In the genomic region with DNA sequence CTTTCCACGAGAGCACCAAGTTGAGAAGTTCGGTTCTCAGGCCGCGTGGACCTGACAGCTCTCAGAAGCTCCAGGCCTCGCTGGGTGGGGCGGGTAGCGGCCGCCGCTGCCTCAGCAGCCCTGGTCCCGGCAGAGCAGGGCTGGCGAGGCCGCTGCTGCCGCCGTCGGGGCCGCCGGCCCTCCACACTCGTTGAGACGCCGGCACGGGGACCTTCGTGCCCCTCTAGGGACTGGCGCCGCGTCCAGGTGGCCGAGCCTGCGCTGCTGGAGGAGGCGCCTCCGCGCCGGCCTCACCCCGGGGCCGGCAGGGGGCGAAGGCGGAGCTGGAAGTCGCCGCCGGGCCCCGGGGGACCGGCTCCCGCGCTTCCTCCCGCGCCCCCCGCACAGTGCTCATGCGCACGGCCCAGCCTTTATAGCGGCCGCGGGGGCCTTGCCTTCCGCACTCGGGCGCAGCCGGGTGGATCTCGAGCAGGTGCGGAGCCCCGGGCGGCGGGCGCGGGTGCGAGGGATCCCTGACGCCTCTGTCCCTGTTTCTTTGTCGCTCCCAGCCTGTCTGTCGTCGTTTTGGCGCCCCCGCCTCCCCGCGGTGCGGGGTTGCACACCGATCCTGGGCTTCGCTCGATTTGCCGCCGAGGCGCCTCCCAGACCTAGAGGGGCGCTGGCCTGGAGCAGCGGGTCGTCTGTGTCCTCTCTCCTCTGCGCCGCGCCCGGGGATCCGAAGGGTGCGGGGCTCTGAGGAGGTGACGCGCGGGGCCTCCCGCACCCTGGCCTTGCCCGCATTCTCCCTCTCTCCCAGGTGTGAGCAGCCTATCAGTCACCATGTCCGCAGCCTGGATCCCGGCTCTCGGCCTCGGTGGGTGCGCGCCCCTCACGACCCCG, we compare ENCODE assay signal across 8 cellular contexts. TPM values are rescaled to one million over a fixed set of nuclear protein-coding genes. Genes with fewer than 3 reads are reported as not detected.
DNase-seq lines count a peak whose midpoint lies in the region; ATAC-seq and TF ChIP-seq lines count a peak whose summit lies in the region.

A gene (plus strand): TSS at position 440 of the 879 bp plus-strand sequence. CDS start 380 bp downstream, at position 820.

- no peaks in the 10 kb centered on the region for H3K36me3 ChIP-seq in naive thymus-derived CD4-positive, alpha-beta T cell (ENCODE audit: control insufficient read depth in 2 of 3, insufficient read depth in 3 of 3, low read length in 3 of 3)
- no peaks in the 10 kb centered on the region for H3K36me3 ChIP-seq in vagina

- no peak within 1 kb of the TSS for H3K27ac ChIP-seq in naive thymus-derived CD4-positive, alpha-beta T cell (ENCODE audit: low read depth, low read length)
- H3K27ac ChIP-seq in vagina, result peak within 1 kb of the TSS; percentile 64

- intact Hi-C loops in naive thymus-derived CD4-positive, alpha-beta T cell (cut with micrococcal nuclease), result loop anchor here in 1 of 2 donors (10.0 kb wide), 1 partner anchor 210 kb away; no protein-coding TSS in a partner anchor
- intact Hi-C loops in vagina (cut with DNase I), result no loop called here

- TF ChIP-seq CTCF in WI38 (IDR thresholded peaks at IDR 0.05; ENCODE audit: low read depth, low read length), result no peak
- TF ChIP-seq CTCF in endothelial cell (IDR thresholded peaks at IDR 0.05; ENCODE audit: unreplicated experiment), result peak; percentile 42
- peak in 1 of 3 experiments; percentile 28 for TF ChIP-seq CTCF in vagina (IDR thresholded peaks at IDR 0.05)

- H3K9me3 ChIP-seq in naive thymus-derived CD4-positive, alpha-beta T cell (ENCODE audit: control insufficient read depth in 2 of 3, low read length in 3 of 3), result no peaks in the 10 kb centered on the region
- no peaks in the 10 kb centered on the region for H3K9me3 ChIP-seq in vagina

- peak; percentile 66 for ATAC-seq in HG02588 (IDR thresholded peaks at IDR 0.05; ENCODE audit: unreplicated experiment)
- ATAC-seq in naive thymus-derived CD4-positive, alpha-beta T cell, result peak; percentile 71

- peaks cover 0 to 5% of the 10 kb centered on the region in 2 donors for H3K4me1 ChIP-seq in naive thymus-derived CD4-positive, alpha-beta T cell (ENCODE audit: control insufficient read depth in 2 of 2, insufficient read depth in 2 of 2, low read length in 2 of 2)
- peaks cover 11% of the 10 kb centered on the region for H3K4me1 ChIP-seq in vagina

- CTCF ChIA-PET in naive thymus-derived CD4-positive, alpha-beta T cell (lab: Charles Lee), result no interaction called here

- H3K36me3 Mint-ChIP-seq in endothelial cell (ENCODE audit: low read depth, unreplicated experiment), result peaks cover 5% of the 10 kb centered on the region
- no peaks in the 10 kb centered on the region for H3K36me3 Mint-ChIP-seq in naive thymus-derived CD4-positive, alpha-beta T cell

- H3K4me3 ChIP-seq in WI38 (ENCODE audit: low read depth, low read length) (peak within 1 kb of the TSS; percentile 55), vagina (peak within 1 kb of the TSS; percentile 57 to 62)
- peak within 1 kb of the TSS; percentile 39 for H3K4me3 ChIP-seq in naive thymus-derived CD4-positive, alpha-beta T cell (ENCODE audit: low read length)

- DNase-seq in activated gamma-delta T cell treated with Interleukin-2 at 50 U/mL for 16 hours (peak; percentile 11), activated gamma-delta T cell (lab: John Stamatoyannopoulos, UW) (no peak), NCI-H1092 (lab: John Stamatoyannopoulos, UW) (peak; percentile 78), endothelial cell (ENCODE audit: low spot score) (peak; percentile 52), vagina (ENCODE audit: extremely low spot score in 2 of 2) (no peak)
- peak in 7 of 9 donors; percentile 4 to 54 (median 13) for DNase-seq in naive thymus-derived CD4-positive, alpha-beta T cell

- H3K27me3 ChIP-seq in naive thymus-derived CD4-positive, alpha-beta T cell (ENCODE audit: control insufficient read depth in 2 of 2, insufficient read depth in 2 of 2, low read length in 2 of 2), result peaks cover 0 to 9% of the 10 kb centered on the region in 2 donors
- H3K27me3 ChIP-seq in vagina, result no peaks in the 10 kb centered on the region

- peaks cover 9% of the 10 kb centered on the region for H3K27me3 Mint-ChIP-seq in endothelial cell (ENCODE audit: unreplicated experiment)
- H3K27me3 Mint-ChIP-seq in naive thymus-derived CD4-positive, alpha-beta T cell, result peaks cover 56 to 80% (median 61%) of the 10 kb centered on the region in 5 donors

- no peak within 1 kb of the TSS for H3K27ac Mint-ChIP-seq in endothelial cell (ENCODE audit: unreplicated experiment)
- H3K27ac Mint-ChIP-seq in naive thymus-derived CD4-positive, alpha-beta T cell, result no peak within 1 kb of the TSS

- TF ChIP-seq POLR2A in vagina (IDR thresholded peaks at IDR 0.05), result no peak

- POLR2A ChIA-PET in naive thymus-derived CD4-positive, alpha-beta T cell (lab: Charles Lee), result no interaction called here

- no peaks in the 10 kb centered on the region for H3K9me3 Mint-ChIP-seq in endothelial cell (ENCODE audit: unreplicated experiment)
- H3K9me3 Mint-ChIP-seq in naive thymus-derived CD4-positive, alpha-beta T cell, result no peaks in the 10 kb centered on the region

- peak within 1 kb of the TSS; percentile 7 for H3K4me3 Mint-ChIP-seq in endothelial cell (ENCODE audit: unreplicated experiment)
- peak within 1 kb of the TSS; percentile 66 to 86 (median 78) for H3K4me3 Mint-ChIP-seq in naive thymus-derived CD4-positive, alpha-beta T cell

- H3K4me1 Mint-ChIP-seq in endothelial cell (ENCODE audit: unreplicated experiment), result peaks cover 12% of the 10 kb centered on the region
- peaks cover 0 to 15% (median 10%) of the 10 kb centered on the region in 7 donors for H3K4me1 Mint-ChIP-seq in naive thymus-derived CD4-positive, alpha-beta T cell

RNA-seq across cellular contexts. Expression of the gene that starts here (rescaled TPM):
- total RNA-seq in endothelial cell (ENCODE audit: unreplicated experiment), result 3.7 TPM
- 1 to 10 TPM in 1 of 5 experiments, under 1 TPM in 2, not detected in 2; 0.21 to 1.6 (median 0.24) TPM for total RNA-seq in naive thymus-derived CD4-positive, alpha-beta T cell
- under 1 TPM; 0.15 to 0.55 TPM for polyA plus RNA-seq in naive thymus-derived CD4-positive, alpha-beta T cell
- 35.6 TPM for total RNA-seq in vagina

Comparison
In these comparisons a context has a peak if more than half of its experiments do, and no peak if none do; other contexts are left out.
1. DNase-seq: peak in activated gamma-delta T cell treated with Interleukin-2 at 50 U/mL for 16 hours (single experiment), NCI-H1092 (single experiment), endothelial cell (single experiment) and naive thymus-derived CD4-positive, alpha-beta T cell (7 of 9); none in activated gamma-delta T cell (single experiment) and vagina (0 of 2).
2. Peak in every context shown above with its lines, with median percentiles within 50 percentile points of each other: H3K4me3 ChIP-seq.